Comparison of ENCODE assay signal across 7 cellular contexts in the genomic region with DNA sequence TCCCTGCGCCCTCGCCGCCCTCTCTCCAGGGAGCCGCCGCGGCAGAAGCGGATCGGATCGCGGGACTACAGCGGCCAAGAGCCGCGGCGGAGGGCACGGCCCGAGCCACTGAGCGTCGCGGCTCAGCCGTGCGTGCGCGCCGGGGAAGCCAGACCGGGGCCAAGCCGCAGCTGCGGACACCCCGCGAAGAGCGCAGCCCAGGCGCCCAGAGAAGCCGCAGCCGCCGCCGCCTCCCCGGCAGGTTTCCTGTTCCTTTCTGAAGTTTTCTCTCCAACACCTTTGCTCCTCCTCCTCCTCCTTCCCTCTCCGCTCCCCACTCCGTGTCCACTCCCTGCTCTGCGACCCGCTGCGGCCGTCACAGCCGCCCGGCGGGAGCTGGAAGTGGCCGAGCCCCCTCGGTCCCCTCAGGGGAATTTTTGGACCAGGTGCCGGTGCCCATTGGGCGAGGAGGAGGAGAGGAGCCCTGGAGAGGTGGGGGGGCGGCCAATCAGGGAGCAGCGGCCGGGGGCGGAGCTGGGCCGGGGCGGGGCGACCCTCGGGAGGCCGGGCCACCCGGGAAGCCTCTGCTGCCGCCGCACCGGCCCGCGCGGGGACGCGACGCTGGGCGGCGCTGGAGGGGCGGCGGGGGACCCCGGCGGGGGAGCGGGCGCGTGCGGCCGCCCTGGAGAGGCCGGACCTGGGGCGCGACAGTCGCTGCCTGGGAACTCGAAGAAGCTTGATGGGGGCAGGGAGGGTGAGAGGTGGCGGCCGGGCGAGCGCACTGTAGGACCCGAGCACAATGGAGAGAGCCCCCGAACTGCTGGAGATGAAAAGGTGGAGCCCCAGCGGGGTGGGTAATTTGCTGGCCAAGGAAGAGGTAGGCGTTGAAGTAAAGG. TPM values are rescaled to one million over a fixed set of nuclear protein-coding genes. Genes with fewer than 3 reads are reported as not detected.
DNase-seq lines count a peak whose midpoint lies in the region; ATAC-seq and TF ChIP-seq lines count a peak whose summit lies in the region.

A gene (minus strand): TSS at position 378 of the 875 bp plus-strand sequence. CDS start 413 bp downstream, outside the sequence.

- H3K27me3 ChIP-seq in ascending aorta = no peaks in the 10 kb centered on the region

- no peaks in the 10 kb centered on the region for H3K9me3 Mint-ChIP-seq in T-helper 2 cell treated with Interferon-gamma antibody and Interleukin-4, amounts not matched to agents 5 μg/mL and 100 μg/mL, for 36 hours

- no peaks in the 10 kb centered on the region for H3K36me3 ChIP-seq in ascending aorta

- peak; percentile 74 for DNase-seq in NCI-H1694 (lab: John Stamatoyannopoulos, UW)
- DNase-seq in T-helper 2 cell treated with Interferon-gamma antibody and Interleukin-4, amounts not matched to agents 5 μg/mL and 100 μg/mL, for 36 hours (ENCODE audit: low spot score) = peak; percentile 90
- peak; percentile 88 to 98 for DNase-seq in ascending aorta (ENCODE audit: low spot score in 2 of 2)
- peak; percentile 94 for DNase-seq in hepatic stellate cell (ENCODE audit: low spot score)
- peak; percentile 89 for DNase-seq in retina

- ATAC-seq in GM18498 (IDR thresholded peaks at IDR 0.05; ENCODE audit: unreplicated experiment) (peak; percentile 80), HG02852 (IDR thresholded peaks at IDR 0.05; ENCODE audit: unreplicated experiment) (peak; percentile 76)

- peak in 2 of 3 experiments; percentile 21 to 27 for TF ChIP-seq CTCF in ascending aorta (IDR thresholded peaks at IDR 0.05)

- H3K4me1 Mint-ChIP-seq in T-helper 2 cell treated with Interferon-gamma antibody and Interleukin-4, amounts not matched to agents 5 μg/mL and 100 μg/mL, for 36 hours (ENCODE audit: low read depth) = peaks cover 29% of the 10 kb centered on the region

- peak within 1 kb of the TSS; percentile 99 for H3K4me3 Mint-ChIP-seq in T-helper 2 cell treated with Interferon-gamma antibody and Interleukin-4, amounts not matched to agents 5 μg/mL and 100 μg/mL, for 36 hours

- peak within 1 kb of the TSS; percentile 88 to 94 for H3K4me3 ChIP-seq in ascending aorta

- no peaks in the 10 kb centered on the region for H3K9me3 ChIP-seq in ascending aorta

- H3K27me3 Mint-ChIP-seq in T-helper 2 cell treated with Interferon-gamma antibody and Interleukin-4, amounts not matched to agents 5 μg/mL and 100 μg/mL, for 36 hours (ENCODE audit: low read depth) = no peaks in the 10 kb centered on the region

- intact Hi-C loops in ascending aorta (cut with DNase I) = loop anchor here (1.0 to 5.0 kb wide), 7 partner anchors 13 to 711 kb away; a partner anchor contains a TSS

- H3K4me1 ChIP-seq in ascending aorta = peaks cover 0 to 8% of the 10 kb centered on the region in 2 donors

- H3K27ac Mint-ChIP-seq in T-helper 2 cell treated with Interferon-gamma antibody and Interleukin-4, amounts not matched to agents 5 μg/mL and 100 μg/mL, for 36 hours = peak within 1 kb of the TSS; percentile 97

- peaks cover 7% of the 10 kb centered on the region for H3K36me3 Mint-ChIP-seq in T-helper 2 cell treated with Interferon-gamma antibody and Interleukin-4, amounts not matched to agents 5 μg/mL and 100 μg/mL, for 36 hours (ENCODE audit: low read depth)

- H3K27ac ChIP-seq in ascending aorta = peak within 1 kb of the TSS; percentile 90 to 97

RNA-seq across cellular contexts. Expression of the gene that starts here (rescaled TPM):
- 12.5 TPM for total RNA-seq in ascending aorta

Comparison
In these comparisons a context has a peak if more than half of its experiments do, and no peak if none do; other contexts are left out.
1. Peak in every context shown above with its lines: DNase-seq, ATAC-seq, H3K4me3 ChIP-seq and H3K27ac ChIP-seq.